Comparison of ENCODE assay signal across 1 cellular context in the genomic region with DNA sequence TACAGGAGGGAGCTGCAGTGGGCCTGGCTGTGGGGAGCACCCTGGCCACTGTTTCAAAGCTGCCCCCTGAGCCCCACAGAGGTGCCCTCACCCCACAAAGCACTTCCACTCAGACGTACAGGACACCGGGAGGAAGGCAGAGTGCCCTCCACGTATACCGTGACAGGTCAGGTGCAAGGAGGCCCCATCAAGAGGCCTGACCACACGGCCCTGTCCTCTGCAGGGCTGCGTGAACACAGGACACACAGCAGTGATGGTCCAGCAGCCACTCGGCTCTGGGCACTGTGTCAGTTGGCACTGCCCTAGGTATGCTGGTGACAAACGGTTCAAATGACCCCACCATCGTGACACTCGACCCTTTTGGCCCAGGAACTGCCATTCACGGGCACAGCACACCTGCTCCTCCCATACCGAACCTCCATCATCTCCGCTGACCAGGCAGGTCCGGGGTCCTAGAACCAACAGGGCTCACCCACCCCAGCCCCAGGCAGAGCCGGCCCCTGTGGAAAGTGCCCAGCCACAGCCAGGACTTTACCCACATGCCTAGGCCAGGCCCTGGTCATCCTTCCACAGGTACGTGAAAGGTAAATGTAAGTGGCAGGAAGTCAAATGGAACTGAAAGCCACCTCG.
TF ChIP-seq lines count a peak whose summit lies in the region.

No MANE protein-coding gene starts in this region.

TF ChIP-seq in IMR-90, 13 proteins besides CTCF, POLR2A, EP300 and RAD21 (continued from another document):
- TF ChIP-seq MAZ (IDR thresholded peaks at IDR 0.05; ENCODE audit: borderline replicate concordance, low read depth, low read length) (no peak), CEBPB (IDR thresholded peaks at IDR 0.05; ENCODE audit: low read depth, low read length) (no peak)
